ENCODE assay signal across 21 cellular contexts in genomic region chr1:51708911-51709760, GRCh38.
"Had no signal": no experiment of that assay in that cellular context is flagged by ENCODE, and none has a peak within 500 bp of the region (broad histone marks: within the 10 kb centered on the region; RNA-seq: fewer than 3 reads in every experiment).

No MANE protein-coding gene starts in this region.

- H3K4me3 ChIP-seq: body of pancreas, cardiac muscle cell, left lung, testis, upper lobe of right lung had no signal

- DNase-seq: activated CD4-positive, alpha-beta memory T cell treated with anti-CD3 and anti-CD28 coated beads, Interleukin-2, amount 10 ng/mL, durations not matched to agents 7 days and 5 days; activated CD4-positive, alpha-beta T cell treated with anti-CD3 and anti-CD28 coated beads, Interleukin-2, amount 10 ng/mL, durations not matched to agents 24 days and 14 days; activated effector memory CD4-positive, alpha-beta T cell treated with Interleukin-2 at 50 U/mL for 16 hours; activated naive CD4-positive, alpha-beta T cell treated with anti-CD3 and anti-CD28 coated beads, Interleukin-2, amount 10 ng/mL, durations not matched to agents 7 days and 5 days; activated naive CD8-positive, alpha-beta T cell treated with anti-CD3 and anti-CD28 coated beads, Interleukin-2, amount 50 U/mL, for 24 hours; activated T-cell treated with anti-CD3 and anti-CD28 coated beads, Interleukin-2, amount 50 U/mL, for 72 hours; body of pancreas; effector CD4-positive, alpha-beta T cell; foreskin melanocyte; mammary epithelial cell; stimulated activated CD4-positive, alpha-beta T cell treated with anti-CD3 and anti-CD28 coated beads, Interleukin-2, amount 100 ng/mL, for 48 hours; stimulated activated CD8-positive, alpha-beta memory T cell treated with anti-CD3 and anti-CD28 coated beads, Interleukin-4, amount 100 ng/mL, for 48 hours; stimulated activated naive CD4-positive, alpha-beta T cell; testis; upper lobe of right lung had no signal

- H3K27me3 Mint-ChIP-seq: activated CD4-positive, alpha-beta memory T cell treated with anti-CD3 and anti-CD28 coated beads, Interleukin-2, amount 10 ng/mL, durations not matched to agents 7 days and 5 days; activated CD4-positive, alpha-beta T cell treated with anti-CD3 and anti-CD28 coated beads, Interleukin-2, amount 10 ng/mL, durations not matched to agents 24 days and 14 days; activated naive CD4-positive, alpha-beta T cell treated with anti-CD3 and anti-CD28 coated beads, Interleukin-2, amount 10 ng/mL, durations not matched to agents 7 days and 5 days; activated naive CD8-positive, alpha-beta T cell treated with anti-CD3 and anti-CD28 coated beads, Interleukin-2, amount 50 U/mL, for 24 hours; natural killer cell treated with Interleukin-12 subunit alpha and Interleukin-12 subunit beta and Interleukin-15 and Interleukin-18, amount 100 ng/mL, for 72 hours had no signal

- H3K4me1 Mint-ChIP-seq: activated CD4-positive, alpha-beta T cell treated with anti-CD3 and anti-CD28 coated beads, Interleukin-2, amount 10 ng/mL, durations not matched to agents 24 days and 14 days; activated naive CD4-positive, alpha-beta T cell treated with anti-CD3 and anti-CD28 coated beads, Interleukin-2, amount 10 ng/mL, durations not matched to agents 7 days and 5 days had no signal

- H3K4me3 Mint-ChIP-seq: activated CD4-positive, alpha-beta memory T cell treated with anti-CD3 and anti-CD28 coated beads, Interleukin-2, amount 10 ng/mL, durations not matched to agents 7 days and 5 days; activated CD4-positive, alpha-beta T cell treated with anti-CD3 and anti-CD28 coated beads, Interleukin-2, amount 10 ng/mL, durations not matched to agents 24 days and 14 days; activated naive CD4-positive, alpha-beta T cell treated with anti-CD3 and anti-CD28 coated beads, Interleukin-2, amount 10 ng/mL, durations not matched to agents 7 days and 5 days; activated naive CD8-positive, alpha-beta T cell treated with anti-CD3 and anti-CD28 coated beads, Interleukin-2, amount 50 U/mL, for 24 hours; activated T-cell treated with anti-CD3 and anti-CD28 coated beads, Interleukin-2, amount 50 U/mL, for 72 hours; natural killer cell treated with Interleukin-12 subunit alpha and Interleukin-12 subunit beta and Interleukin-15 and Interleukin-18, amount 100 ng/mL, for 72 hours had no signal

- H3K9me3 Mint-ChIP-seq: activated CD4-positive, alpha-beta memory T cell treated with anti-CD3 and anti-CD28 coated beads, Interleukin-2, amount 10 ng/mL, durations not matched to agents 7 days and 5 days; activated CD4-positive, alpha-beta T cell treated with anti-CD3 and anti-CD28 coated beads, Interleukin-2, amount 10 ng/mL, durations not matched to agents 24 days and 14 days; activated naive CD4-positive, alpha-beta T cell treated with anti-CD3 and anti-CD28 coated beads, Interleukin-2, amount 10 ng/mL, durations not matched to agents 7 days and 5 days; activated naive CD8-positive, alpha-beta T cell treated with anti-CD3 and anti-CD28 coated beads, Interleukin-2, amount 50 U/mL, for 24 hours; activated T-cell treated with anti-CD3 and anti-CD28 coated beads, Interleukin-2, amount 50 U/mL, for 72 hours; natural killer cell treated with Interleukin-12 subunit alpha and Interleukin-12 subunit beta and Interleukin-15 and Interleukin-18, amount 100 ng/mL, for 72 hours had no signal

- H3K27ac ChIP-seq: body of pancreas, cardiac muscle cell, left lung, parathyroid adenoma, testis, upper lobe of right lung, VCaP had no signal

- H3K36me3 Mint-ChIP-seq: activated naive CD4-positive, alpha-beta T cell treated with anti-CD3 and anti-CD28 coated beads, Interleukin-2, amount 10 ng/mL, durations not matched to agents 7 days and 5 days; natural killer cell treated with Interleukin-12 subunit alpha and Interleukin-12 subunit beta and Interleukin-15 and Interleukin-18, amount 100 ng/mL, for 72 hours had no signal

- ATAC-seq: activated CD4-positive, CD25-positive, alpha-beta regulatory T cell treated with anti-CD3 and anti-CD28 coated beads, Interleukin-2, amount 50 U/mL, for 24 hours; activated naive CD8-positive, alpha-beta T cell treated with anti-CD3 and anti-CD28 coated beads, Interleukin-2, amount 50 U/mL, for 24 hours; activated T-cell treated with anti-CD3 and anti-CD28 coated beads, Interleukin-2, amount 50 U/mL, for 72 hours; body of pancreas; left lung; upper lobe of right lung had no signal

- H3K9me3 ChIP-seq: body of pancreas, left lung, testis, upper lobe of right lung had no signal

- H2AFZ ChIP-seq: parathyroid adenoma had no signal

- H3K27me3 ChIP-seq: body of pancreas, cardiac muscle cell, left lung, testis, upper lobe of right lung had no signal

- H3K36me3 ChIP-seq: cardiac muscle cell, left lung, upper lobe of right lung had no signal

- H3K27ac Mint-ChIP-seq: activated CD4-positive, alpha-beta memory T cell treated with anti-CD3 and anti-CD28 coated beads, Interleukin-2, amount 10 ng/mL, durations not matched to agents 7 days and 5 days; activated CD4-positive, alpha-beta T cell treated with anti-CD3 and anti-CD28 coated beads, Interleukin-2, amount 10 ng/mL, durations not matched to agents 24 days and 14 days; activated naive CD4-positive, alpha-beta T cell treated with anti-CD3 and anti-CD28 coated beads, Interleukin-2, amount 10 ng/mL, durations not matched to agents 7 days and 5 days; activated naive CD8-positive, alpha-beta T cell treated with anti-CD3 and anti-CD28 coated beads, Interleukin-2, amount 50 U/mL, for 24 hours; activated T-cell treated with anti-CD3 and anti-CD28 coated beads, Interleukin-2, amount 50 U/mL, for 72 hours; natural killer cell treated with Interleukin-12 subunit alpha and Interleukin-12 subunit beta and Interleukin-15 and Interleukin-18, amount 100 ng/mL, for 72 hours had no signal

- H3K4me1 ChIP-seq: body of pancreas, left lung, parathyroid adenoma, testis, upper lobe of right lung had no signal

- H3K9ac ChIP-seq: parathyroid adenoma had no signal
